Comparison of ENCODE assay signal across 24 cellular contexts in the genomic region with DNA sequence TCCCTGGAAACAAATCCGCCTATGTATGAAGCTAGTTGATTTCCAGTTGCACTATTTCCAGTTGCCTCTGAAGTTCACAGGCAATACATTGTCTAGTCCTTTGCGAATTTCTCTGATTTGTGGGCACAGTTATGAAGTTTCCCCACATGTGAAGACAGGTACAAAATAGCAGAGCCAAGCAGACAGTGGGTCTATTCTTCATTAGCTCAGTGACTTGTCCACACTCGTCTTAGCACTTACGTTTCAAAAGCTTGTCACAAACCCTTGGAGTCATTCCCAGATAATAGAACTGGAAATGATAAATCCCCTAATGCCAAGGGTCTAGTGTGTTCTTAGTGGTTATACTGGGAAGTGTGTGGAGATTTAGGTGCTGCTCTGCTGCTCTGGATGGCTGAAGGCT.
"Had no signal": no experiment of that assay in that cellular context is flagged by ENCODE, and none has a peak within 500 bp of the region (broad histone marks: within the 10 kb centered on the region; RNA-seq: fewer than 3 reads in every experiment).

No MANE protein-coding gene starts in this region.

- H3K9me3 ChIP-seq: breast epithelium, left lung, lower lobe of right lung, mucosa of descending colon, psoas muscle, sigmoid colon, stomach, thyroid gland had no signal

- H3K27me3 ChIP-seq: breast epithelium, left lung, sigmoid colon, stomach, thyroid gland had no signal

- H3K4me3 ChIP-seq: breast epithelium, left lung, lower lobe of right lung, mucosa of descending colon, psoas muscle, sigmoid colon, stomach, thyroid gland had no signal

- H3K4me1 ChIP-seq: breast epithelium, left lung, lower lobe of right lung, psoas muscle, sigmoid colon, thyroid gland had no signal

- FAIRE-seq: small intestine had no signal

- H3K27ac ChIP-seq: left lung, lower lobe of right lung, psoas muscle, sigmoid colon, stomach, thyroid gland had no signal

- DNase-seq: activated CD4-positive, alpha-beta T cell treated with anti-CD3 and anti-CD28 coated beads for 36 hours; activated CD4-positive, alpha-beta T cell treated with anti-CD3 and anti-CD28 coated beads, Interleukin-2, amount 50 U/mL, for 4 hours; activated CD4-positive, CD25-positive, alpha-beta regulatory T cell; activated naive CD4-positive, alpha-beta T cell; activated T-cell treated with anti-CD3 and anti-CD28 coated beads for 4 hours; activated T-cell treated with anti-CD3 and anti-CD28 coated beads, Interleukin-2, amount 50 U/mL, for 72 hours; dermis blood vessel endothelial cell; effector CD4-positive, alpha-beta T cell; foreskin fibroblast; left lung; lower lobe of right lung; mesendoderm; mucosa of descending colon; psoas muscle; sigmoid colon; small intestine; stimulated activated CD4-positive, alpha-beta T cell treated with anti-CD3 and anti-CD28 coated beads, Interleukin-1b, Interleukin-23, amount 100 ng/mL, for 48 hours; stimulated activated CD4-positive, alpha-beta T cell treated with anti-CD3 and anti-CD28 coated beads, Interleukin-4, amount 100 ng/mL, for 4 hours; stimulated activated CD8-positive, alpha-beta memory T cell treated with anti-CD3 and anti-CD28 coated beads, Interleukin-4, amount 100 ng/mL, for 48 hours; stimulated activated naive B cell treated with anti-CD40 and anti-IgM and Interleukin-4, amounts not matched to agents 10 μg/mL and 1 μg/mL and 100 μg/mL, for 72 hours; stomach; T-helper 1 cell; thyroid gland had no signal
